9 cellular contexts compared by ENCODE assay signal in genomic region chr1:153404768-153405167, GRCh38. TPM values are rescaled to one million over a fixed set of nuclear protein-coding genes. Genes with fewer than 3 reads are reported as not detected.
A peak's percentile ranks its signal among the peaks of the same experiment; 100 is the strongest.
DNase-seq lines count a peak whose midpoint lies in the region; ATAC-seq, FAIRE-seq and TF ChIP-seq lines count a peak whose summit lies in the region.
"Had no signal": no experiment of that assay in that cellular context is flagged by ENCODE, and none has a peak within 500 bp of the region (broad histone marks: within the 10 kb centered on the region; RNA-seq: fewer than 3 reads in every experiment).

No MANE protein-coding gene starts in this region.

- 31 to 46% (median 32%) methylated on average over 13 to 15 of the region's 15 CpGs for whole genome bisulfite sequencing in spleen, 5 donors

- H3K36me3 ChIP-seq in spleen: no peaks in the 10 kb centered on the region

- H3K27ac ChIP-seq in spleen: peak overlapping the region in 3 of 8 donors; percentile 71 to 85 (median 76)
- H3K27ac ChIP-seq: SK-N-MC had no signal

- TF ChIP-seq CTCF in fibroblast of villous mesenchyme (IDR thresholded peaks at IDR 0.05; ENCODE audit: insufficient read depth, low read depth, low read length): peak; percentile 22
- peak; percentile 23 to 82 (median 59) for TF ChIP-seq CTCF in spleen (IDR thresholded peaks at IDR 0.05 in 8 of 11, conservative IDR thresholded peaks at IDR 0.05 in 3 of 11)

- TF ChIP-seq POLR2A in spleen (IDR thresholded peaks at IDR 0.05): no peak

- H3K27me3 ChIP-seq in spleen (replicated peaks in 1 of 7): peaks cover 0 to 25% (median 10%) of the 10 kb centered on the region in 7 donors

- no peak for ATAC-seq in GM21360 (IDR thresholded peaks at IDR 0.05; ENCODE audit: unreplicated experiment)

- FAIRE-seq in RCC 7860 (lab: Jason Lieb, UNC): no peak

- DNase-seq in GF-D8 (lab: John Stamatoyannopoulos, UW) (peak; percentile 5), NCI-H69 (lab: John Stamatoyannopoulos, UW) (peak; percentile 50), fibroblast of villous mesenchyme (ENCODE audit: low read depth) (no peak), spleen (peak; percentile 92), RCC 7860 (ENCODE audit: low spot score) (no peak), superior temporal gyrus (ENCODE audit: extremely low spot score) (no peak)
- peak; percentile 87 for DNase-seq in activated CD8-positive, alpha-beta memory T cell treated with anti-CD3 and anti-CD28 coated beads, Interleukin-2, amount 50 U/mL, for 48 hours

- H3K4me3 ChIP-seq in fibroblast of villous mesenchyme (ENCODE audit: low read depth, low read length) (no peak overlapping the region), spleen (no peak overlapping the region)
- H3K4me3 ChIP-seq: SK-N-MC had no signal

- H3K9me3 ChIP-seq in spleen: no peaks in the 10 kb centered on the region

- H3K4me1 ChIP-seq in spleen: peaks cover 0 to 27% (median 0%) of the 10 kb centered on the region in 6 donors

- intact Hi-C loops in spleen (cut with DNase I; ENCODE audit: low total_unique reads): no loop called here

RNA-seq across cellular contexts. Expression of gene S100A7A, which starts 11.6 kb away (rescaled TPM):
- not detected in 2 replicates for total RNA-seq in fibroblast of villous mesenchyme
- not detected for total RNA-seq in spleen
- polyA plus RNA-seq in spleen: not detected

RNA-seq across cellular contexts. Expression of gene S100A8, which starts 13.9 kb away (rescaled TPM):
- total RNA-seq in fibroblast of villous mesenchyme (not detected in 2 replicates), spleen (1,000 to 10,000 TPM in 6 of 7 donors, 100 to 1,000 TPM in 1; 983 to 7,676 (median 1,629) TPM)
- polyA plus RNA-seq in spleen: 1,000 to 10,000 TPM in 2 of 3 donors, 100 to 1,000 TPM in 1; 756 to 2,335 (median 1,287) TPM

RNA-seq across cellular contexts. Expression of gene S100A12, which starts 29.3 kb away (rescaled TPM):
- total RNA-seq in fibroblast of villous mesenchyme (not detected in 2 replicates), spleen (1,000 to 10,000 TPM in 1 of 7 donors, 100 to 1,000 TPM in 6; 138 to 1,354 (median 270) TPM)
- 100 to 1,000 TPM; 126 to 567 (median 139) TPM for polyA plus RNA-seq in spleen

RNA-seq across cellular contexts. Expression of gene S100A9, which starts 47.1 kb away (rescaled TPM):
- total RNA-seq in fibroblast of villous mesenchyme (not detected in 2 replicates), spleen (1,000 to 10,000 TPM in 6 of 7 donors, 100 to 1,000 TPM in 1; 961 to 6,984 (median 2,755) TPM)
- 1,000 to 10,000 TPM in 2 of 3 donors, 100 to 1,000 TPM in 1; 947 to 4,509 (median 1,446) TPM for polyA plus RNA-seq in spleen

RNA-seq across cellular contexts. Expression of gene S100A7, which starts 55.7 kb away (rescaled TPM):
- total RNA-seq in fibroblast of villous mesenchyme (not detected in 2 replicates), spleen (not detected)
- polyA plus RNA-seq in spleen: not detected

Comparison
In these comparisons a context has a peak if more than half of its experiments do, and no peak if none do; other contexts are left out.
1. DNase-seq: peak in GF-D8 (single experiment), NCI-H69 (single experiment), activated CD8-positive, alpha-beta memory T cell treated with anti-CD3 and anti-CD28 coated beads, Interleukin-2, amount 50 U/mL, for 48 hours (single experiment) and spleen (single experiment); none in fibroblast of villous mesenchyme (single experiment), RCC 7860 (single experiment) and superior temporal gyrus (single experiment).
2. RNA of gene S100A8, which starts 13.9 kb away (total RNA-seq): 983 to 7,676 TPM in spleen; not detected in fibroblast of villous mesenchyme; every median in the first group is over 100 times any median in the second.
3. RNA of gene S100A12, which starts 29.3 kb away (total RNA-seq): 138 to 1,354 TPM in spleen; not detected in fibroblast of villous mesenchyme; every median in the first group is over 100 times any median in the second.